In the genomic region with DNA sequence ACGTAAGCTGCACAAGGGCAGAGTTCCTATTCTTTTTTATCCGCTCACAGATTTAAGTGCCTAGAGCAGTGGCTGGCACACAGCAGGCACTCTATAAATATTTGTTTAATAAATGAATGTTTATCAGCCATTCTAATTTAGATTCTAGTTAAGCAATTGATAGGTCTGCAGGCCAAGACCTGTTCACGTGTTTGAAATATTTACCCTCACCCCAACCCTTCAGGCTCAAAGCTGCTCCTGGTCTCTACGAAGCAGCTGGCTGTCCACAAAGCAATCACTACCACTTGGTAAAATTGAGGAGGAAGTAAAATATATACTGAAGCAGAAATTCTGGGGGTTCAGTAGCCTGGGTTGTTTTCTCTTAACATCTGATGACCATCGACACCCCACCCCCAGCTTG, we compare ENCODE assay signal across 28 cellular contexts.
DNase-seq lines count a peak whose midpoint lies in the region; ATAC-seq, FAIRE-seq and TF ChIP-seq lines count a peak whose summit lies in the region.
"Had no signal": no experiment of that assay in that cellular context is flagged by ENCODE, and none has a peak within 500 bp of the region (broad histone marks: within the 10 kb centered on the region; RNA-seq: fewer than 3 reads in every experiment).

No MANE protein-coding gene starts in this region.

- ATAC-seq in WTC11 (no peak), left lobe of liver (peak; percentile 67)
- ATAC-seq in activated CD4-positive, CD25-positive, alpha-beta regulatory T cell treated with anti-CD3 and anti-CD28 coated beads, Interleukin-2, amount 50 U/mL, for 24 hours, result no peak
- ATAC-seq: HCT116, K562 had no signal

- CTCF ChIA-PET in WTC11 (lab: Charles Lee), result interaction anchor here (1.3 kb wide), 1 partner anchor 9 kb away, joined by 4 read pairs; no protein-coding TSS in a partner anchor

- no peaks in the 10 kb centered on the region for H3K36me3 ChIP-seq in brain microvascular endothelial cell (replicated peaks)
- H3K36me3 ChIP-seq: MG63 had no signal

- H3K4me3 ChIP-seq in brain microvascular endothelial cell (ENCODE audit: low read depth, low read length), result no peak overlapping the region
- H3K4me3 ChIP-seq: BLaER1, GM23248, K562, MG63, PC-9 had no signal

- H3K36me3 Mint-ChIP-seq in WTC11, result peaks cover 12% of the 10 kb centered on the region

- peaks cover 12% of the 10 kb centered on the region for H3K9me3 Mint-ChIP-seq in WTC11
- H3K9me3 Mint-ChIP-seq: CD4-positive, alpha-beta T cell had no signal

- DNase-seq in NCI-H146 (lab: John Stamatoyannopoulos, UW) (peak; percentile 13), NCI-H146 treated with DMSO at 0.1 percent for 48 hours (lab: John Stamatoyannopoulos, UW; ENCODE audit: unreplicated experiment) (no peak), NCI-H1436 (lab: John Stamatoyannopoulos, UW) (peak; percentile 33), WTC11 (ENCODE audit: low spot score) (no peak), left lobe of liver (ENCODE audit: low spot score) (no peak), frontal cortex (ENCODE audit: low spot score in 2 of 2) (no peak), brain microvascular endothelial cell (no peak)
- DNase-seq: ACHN; CD4-positive, alpha-beta T cell; COR-L47; DMS79 treated with DMSO at 0.1 percent for 48 hours; GM23248; MG63; NCI-H1048; NCI-H1694; NCI-H2081 treated with DMSO at 0.1 percent for 48 hours; NCI-H2171 treated with DMSO at 0.1 percent for 48 hours; NCI-H446 treated with DMSO at 0.1 percent for 48 hours; NCI-H526 treated with DMSO at 0.1 percent for 48 hours; PC-9; RPMI8226; SIG-M5; SK-N-SH had no signal

- POLR2A ChIA-PET in WTC11 (lab: Charles Lee), result interaction anchor here (0.8 kb wide), 1 partner anchor 15 kb away, joined by 3 read pairs; no protein-coding TSS in a partner anchor

- no peak overlapping the region for H3K4me3 Mint-ChIP-seq in WTC11
- H3K4me3 Mint-ChIP-seq: CD4-positive, alpha-beta T cell had no signal

- TF ChIP-seq CTCF in WTC11 (IDR thresholded peaks at IDR 0.05), result no peak
- TF ChIP-seq CTCF in brain microvascular endothelial cell (IDR thresholded peaks at IDR 0.05; ENCODE audit: low read depth, low read length, missing control alignments), result no peak

- no peaks in the 10 kb centered on the region for H3K27me3 Mint-ChIP-seq in WTC11 (ENCODE audit: low read depth)
- H3K27me3 Mint-ChIP-seq: CD4-positive, alpha-beta T cell had no signal

- H3K27ac Mint-ChIP-seq in WTC11, result 0 out of 2 replicates have a peak overlapping the region, but pooled peaks have one; percentile 33
- H3K27ac Mint-ChIP-seq: CD4-positive, alpha-beta T cell had no signal

- in situ Hi-C loops in brain microvascular endothelial cell (cut with HindIII; ENCODE audit: low pct_ligation_motif_present, low sequenced_read_pairs), result no loop called here

- H3K27ac ChIP-seq in brain microvascular endothelial cell, result no peak overlapping the region
- H3K27ac ChIP-seq: 22Rv1, BLaER1, GM23248, PC-9 had no signal

- peaks cover 49% of the 10 kb centered on the region for H3K4me1 Mint-ChIP-seq in WTC11

- no peak for FAIRE-seq in frontal cortex (lab: Jason Lieb, UNC)
- FAIRE-seq: K562 had no signal

- no peaks in the 10 kb centered on the region for H3K27me3 ChIP-seq in brain microvascular endothelial cell (replicated peaks)
- H3K27me3 ChIP-seq: BLaER1, MG63 had no signal

TF ChIP-seq in WTC11, 78 proteins besides CTCF, POLR2A, EP300 and RAD21:
- TF ChIP-seq ZNF263 (CRISPR knock-in tag; IDR thresholded peaks at IDR 0.05; ENCODE audit: low read depth) (no peak), MYBL2 (CRISPR knock-in tag; IDR thresholded peaks at IDR 0.05) (no peak), IRF2 (CRISPR knock-in tag; IDR thresholded peaks at IDR 0.05; ENCODE audit: borderline replicate concordance, low read depth) (no peak), ETV6 (CRISPR knock-in tag; IDR thresholded peaks at IDR 0.05) (no peak), GRHL2 (CRISPR knock-in tag; IDR thresholded peaks at IDR 0.05; ENCODE audit: insufficient replicate concordance, severe bottlenecking) (no peak), ZNF416 (CRISPR knock-in tag; IDR thresholded peaks at IDR 0.05) (no peak), ZNF121 (CRISPR knock-in tag; IDR thresholded peaks at IDR 0.05) (no peak), OVOL2 (CRISPR knock-in tag; IDR thresholded peaks at IDR 0.05; ENCODE audit: borderline replicate concordance) (no peak)
- TF ChIP-seq, protein P1, sequence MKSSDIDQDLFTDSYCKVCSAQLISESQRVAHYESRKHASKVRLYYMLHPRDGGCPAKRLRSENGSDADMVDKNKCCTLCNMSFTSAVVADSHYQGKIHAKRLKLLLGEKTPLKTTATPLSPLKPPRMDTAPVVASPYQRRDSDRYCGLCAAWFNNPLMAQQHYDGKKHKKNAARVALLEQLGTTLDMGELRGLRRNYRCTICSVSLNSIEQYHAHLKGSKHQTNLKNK (CRISPR knock-in tag; IDR thresholded peaks at IDR 0.05), result no peak
- TF ChIP-seq, protein P2, sequence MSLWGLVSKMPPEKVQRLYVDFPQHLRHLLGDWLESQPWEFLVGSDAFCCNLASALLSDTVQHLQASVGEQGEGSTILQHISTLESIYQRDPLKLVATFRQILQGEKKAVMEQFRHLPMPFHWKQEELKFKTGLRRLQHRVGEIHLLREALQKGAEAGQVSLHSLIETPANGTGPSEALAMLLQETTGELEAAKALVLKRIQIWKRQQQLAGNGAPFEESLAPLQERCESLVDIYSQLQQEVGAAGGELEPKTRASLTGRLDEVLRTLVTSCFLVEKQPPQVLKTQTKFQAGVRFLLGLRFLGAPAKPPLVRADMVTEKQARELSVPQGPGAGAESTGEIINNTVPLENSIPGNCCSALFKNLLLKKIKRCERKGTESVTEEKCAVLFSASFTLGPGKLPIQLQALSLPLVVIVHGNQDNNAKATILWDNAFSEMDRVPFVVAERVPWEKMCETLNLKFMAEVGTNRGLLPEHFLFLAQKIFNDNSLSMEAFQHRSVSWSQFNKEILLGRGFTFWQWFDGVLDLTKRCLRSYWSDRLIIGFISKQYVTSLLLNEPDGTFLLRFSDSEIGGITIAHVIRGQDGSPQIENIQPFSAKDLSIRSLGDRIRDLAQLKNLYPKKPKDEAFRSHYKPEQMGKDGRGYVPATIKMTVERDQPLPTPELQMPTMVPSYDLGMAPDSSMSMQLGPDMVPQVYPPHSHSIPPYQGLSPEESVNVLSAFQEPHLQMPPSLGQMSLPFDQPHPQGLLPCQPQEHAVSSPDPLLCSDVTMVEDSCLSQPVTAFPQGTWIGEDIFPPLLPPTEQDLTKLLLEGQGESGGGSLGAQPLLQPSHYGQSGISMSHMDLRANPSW (CRISPR knock-in tag; conservative IDR thresholded peaks at IDR 0.05; ENCODE audit: low read depth), result no peak
- TF ChIP-seq, protein P3, sequence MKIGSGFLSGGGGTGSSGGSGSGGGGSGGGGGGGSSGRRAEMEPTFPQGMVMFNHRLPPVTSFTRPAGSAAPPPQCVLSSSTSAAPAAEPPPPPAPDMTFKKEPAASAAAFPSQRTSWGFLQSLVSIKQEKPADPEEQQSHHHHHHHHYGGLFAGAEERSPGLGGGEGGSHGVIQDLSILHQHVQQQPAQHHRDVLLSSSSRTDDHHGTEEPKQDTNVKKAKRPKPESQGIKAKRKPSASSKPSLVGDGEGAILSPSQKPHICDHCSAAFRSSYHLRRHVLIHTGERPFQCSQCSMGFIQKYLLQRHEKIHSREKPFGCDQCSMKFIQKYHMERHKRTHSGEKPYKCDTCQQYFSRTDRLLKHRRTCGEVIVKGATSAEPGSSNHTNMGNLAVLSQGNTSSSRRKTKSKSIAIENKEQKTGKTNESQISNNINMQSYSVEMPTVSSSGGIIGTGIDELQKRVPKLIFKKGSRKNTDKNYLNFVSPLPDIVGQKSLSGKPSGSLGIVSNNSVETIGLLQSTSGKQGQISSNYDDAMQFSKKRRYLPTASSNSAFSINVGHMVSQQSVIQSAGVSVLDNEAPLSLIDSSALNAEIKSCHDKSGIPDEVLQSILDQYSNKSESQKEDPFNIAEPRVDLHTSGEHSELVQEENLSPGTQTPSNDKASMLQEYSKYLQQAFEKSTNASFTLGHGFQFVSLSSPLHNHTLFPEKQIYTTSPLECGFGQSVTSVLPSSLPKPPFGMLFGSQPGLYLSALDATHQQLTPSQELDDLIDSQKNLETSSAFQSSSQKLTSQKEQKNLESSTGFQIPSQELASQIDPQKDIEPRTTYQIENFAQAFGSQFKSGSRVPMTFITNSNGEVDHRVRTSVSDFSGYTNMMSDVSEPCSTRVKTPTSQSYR (CRISPR knock-in tag; IDR thresholded peaks at IDR 0.05), result no peak
- TF ChIP-seq, protein P4, sequence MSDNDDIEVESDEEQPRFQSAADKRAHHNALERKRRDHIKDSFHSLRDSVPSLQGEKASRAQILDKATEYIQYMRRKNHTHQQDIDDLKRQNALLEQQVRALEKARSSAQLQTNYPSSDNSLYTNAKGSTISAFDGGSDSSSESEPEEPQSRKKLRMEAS (CRISPR knock-in tag; IDR thresholded peaks at IDR 0.05), result no peak

Comparison
In these comparisons a context has a peak if more than half of its experiments do, and no peak if none do; other contexts are left out.
1. DNase-seq: peak in NCI-H146 (single experiment) and NCI-H1436 (single experiment); none in NCI-H146 treated with DMSO at 0.1 percent for 48 hours (single experiment), WTC11 (single experiment), left lobe of liver (single experiment), frontal cortex (0 of 2) and brain microvascular endothelial cell (single experiment).